In the genomic region with DNA sequence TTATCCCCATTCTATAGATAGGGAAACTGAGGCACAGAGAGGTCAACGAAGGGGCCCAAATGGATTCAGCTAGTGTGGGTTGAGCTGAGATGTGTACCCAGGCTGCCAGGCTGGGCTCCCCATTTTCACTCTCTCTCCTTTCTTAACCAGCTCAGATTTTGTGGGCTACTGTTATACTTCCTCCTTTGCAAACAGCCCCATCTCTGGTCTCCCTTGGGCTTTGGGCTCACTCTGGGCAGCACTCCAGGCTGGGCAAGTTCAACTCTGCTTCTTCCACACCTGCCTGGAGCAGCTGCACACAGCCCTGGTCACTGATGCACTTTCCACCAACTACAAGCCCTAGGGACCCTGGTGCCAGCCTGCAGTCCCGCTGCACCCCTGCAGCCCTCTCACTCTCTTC, we compare ENCODE assay signal across 3 cellular contexts. TPM values are rescaled to one million over a fixed set of nuclear protein-coding genes. Genes with fewer than 3 reads are reported as not detected.
"Had no signal": no experiment of that assay in that cellular context is flagged by ENCODE, and none has a peak within 500 bp of the region (broad histone marks: within the 10 kb centered on the region; RNA-seq: fewer than 3 reads in every experiment).

No MANE protein-coding gene starts in this region.

RNA-seq across cellular contexts. Expression of a gene that starts 22.5 kb away (rescaled TPM):
- total RNA-seq: activated CD8-positive, alpha-beta memory T cell treated with anti-CD3 and anti-CD28 coated beads, Interleukin-2, amount 10 ng/mL, durations not matched to agents 7 days and 5 days; T-helper 17 cell; T-helper 2 cell treated with Interferon-gamma antibody and Interleukin-4, amounts not matched to agents 100 ng/mL and 5 ng/mL, for 36 hours had no signal
